Comparison of ENCODE assay signal across 11 cellular contexts in the genomic region with DNA sequence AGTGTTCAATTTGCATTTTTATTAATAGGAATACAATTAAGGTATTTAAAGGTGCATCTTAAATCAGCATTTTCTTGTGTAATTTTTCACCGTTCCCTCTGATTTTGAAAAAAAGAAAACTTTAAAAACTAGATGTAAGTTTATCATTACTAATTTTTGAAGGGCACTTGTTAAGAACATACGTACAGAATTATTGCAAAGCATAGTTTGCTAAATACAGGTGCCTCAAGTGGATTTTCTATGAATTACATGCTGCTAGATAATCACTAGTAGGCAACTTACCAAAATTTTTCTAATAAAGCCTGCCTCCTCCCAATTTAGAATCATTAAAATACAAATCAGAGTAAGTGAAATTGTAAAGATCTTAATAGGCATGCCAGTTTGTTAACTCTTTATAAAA. TPM values are rescaled to one million over a fixed set of nuclear protein-coding genes. Genes with fewer than 3 reads are reported as not detected.
DNase-seq lines count a peak whose midpoint lies in the region; ATAC-seq and TF ChIP-seq lines count a peak whose summit lies in the region.
"Had no signal": no experiment of that assay in that cellular context is flagged by ENCODE, and none has a peak within 500 bp of the region (broad histone marks: within the 10 kb centered on the region; RNA-seq: fewer than 3 reads in every experiment).

No MANE protein-coding gene starts in this region.

- H3K27ac ChIP-seq in brain microvascular endothelial cell, result no peak overlapping the region
- H3K27ac ChIP-seq: BLaER1 treated with 17β-estradiol and CSF1 and Interleukin-3, amounts not matched to agents 10 nM and 100 nM; colonic mucosa had no signal

- no peaks in the 10 kb centered on the region for H3K36me3 ChIP-seq in brain microvascular endothelial cell (replicated peaks)
- H3K36me3 ChIP-seq: BLaER1 treated with 17β-estradiol and CSF1 and Interleukin-3, amounts not matched to agents 10 nM and 100 nM; colonic mucosa had no signal

- peaks cover 9% of the 10 kb centered on the region for H3K36me3 Mint-ChIP-seq in progenitor cell of endocrine pancreas (ENCODE audit: insufficient read depth)

- H3K4me1 Mint-ChIP-seq in progenitor cell of endocrine pancreas (ENCODE audit: low read depth), result peaks cover 7% of the 10 kb centered on the region

- no peaks in the 10 kb centered on the region for H3K27me3 Mint-ChIP-seq in progenitor cell of endocrine pancreas

- no peaks in the 10 kb centered on the region for H3K9me3 Mint-ChIP-seq in progenitor cell of endocrine pancreas (ENCODE audit: low read depth)

- no peak overlapping the region for H3K4me3 Mint-ChIP-seq in progenitor cell of endocrine pancreas (ENCODE audit: low read depth)

- no peaks in the 10 kb centered on the region for H3K27me3 ChIP-seq in brain microvascular endothelial cell (replicated peaks)
- H3K27me3 ChIP-seq: BLaER1 treated with 17β-estradiol and CSF1 and Interleukin-3, amounts not matched to agents 10 nM and 100 nM; colonic mucosa had no signal

- peak; percentile 4 for DNase-seq in NOMO-1 treated with DMSO at 0.1 percent for 48 hours (lab: John Stamatoyannopoulos, UW; ENCODE audit: unreplicated experiment)
- DNase-seq in NOMO-1 treated with dmso at 0.1 percent for 144 hours (lab: John Stamatoyannopoulos, UW; ENCODE audit: unreplicated experiment), result no peak
- no peak for DNase-seq in brain microvascular endothelial cell
- DNase-seq in progenitor cell of endocrine pancreas (ENCODE audit: low spot score, unreplicated experiment), result no peak
- DNase-seq in islet precursor cell, result no peak
- DNase-seq in NCI-H1436 (lab: John Stamatoyannopoulos, UW), result no peak
- DNase-seq: colonic mucosa, KG1 had no signal

- no peak overlapping the region for H3K4me3 ChIP-seq in brain microvascular endothelial cell (ENCODE audit: low read depth, low read length)
- H3K4me3 ChIP-seq: BLaER1 treated with 17β-estradiol and CSF1 and Interleukin-3, amounts not matched to agents 10 nM and 100 nM; colonic mucosa had no signal

- in situ Hi-C loops in brain microvascular endothelial cell (cut with HindIII; ENCODE audit: low pct_ligation_motif_present, low sequenced_read_pairs), result no loop called here

- peak; percentile 18 for TF ChIP-seq CTCF in brain microvascular endothelial cell (IDR thresholded peaks at IDR 0.05; ENCODE audit: low read depth, low read length, missing control alignments)
- TF ChIP-seq CTCF in progenitor cell of endocrine pancreas (IDR thresholded peaks at IDR 0.05; ENCODE audit: unreplicated experiment), result peak; percentile 61

- H3K27ac Mint-ChIP-seq in progenitor cell of endocrine pancreas, result no peak overlapping the region

- ATAC-seq in HG03175 (IDR thresholded peaks at IDR 0.05; ENCODE audit: unreplicated experiment), result peak; percentile 65
- no peak for ATAC-seq in GM18907 (IDR thresholded peaks at IDR 0.05; ENCODE audit: unreplicated experiment)

RNA-seq across cellular contexts. Expression of gene CNKSR2, which starts 8.5 kb away (rescaled TPM):
- total RNA-seq in progenitor cell of endocrine pancreas, result 28.0 TPM in 2 replicates
